8 cellular contexts compared by ENCODE assay signal in the genomic region with DNA sequence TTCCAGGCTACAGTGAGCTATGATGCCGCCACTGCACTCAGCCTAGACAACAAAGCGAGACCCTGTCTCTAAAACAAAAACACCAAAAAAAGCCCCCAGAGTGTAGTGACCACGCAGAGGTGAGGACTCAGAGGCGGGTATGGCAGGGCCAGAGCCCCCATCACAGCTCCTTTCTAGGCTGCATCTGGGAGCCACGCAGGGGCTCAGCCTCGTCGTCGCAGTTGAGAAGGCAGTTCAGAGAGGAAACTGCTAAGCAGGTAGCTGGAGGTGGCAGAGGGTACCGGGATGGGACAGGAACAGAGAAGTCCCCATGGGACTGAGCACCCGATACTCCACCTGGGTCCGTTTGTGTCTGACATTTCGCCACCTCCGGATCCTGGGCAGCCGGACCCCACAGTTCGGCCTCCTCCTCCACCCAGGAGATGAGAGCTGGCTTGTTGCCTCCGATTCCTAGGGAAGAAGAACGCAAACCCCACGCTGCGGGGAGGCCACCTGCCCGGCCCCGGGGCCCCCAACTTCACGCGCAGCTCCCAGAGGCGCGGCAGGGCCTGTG. TPM values are rescaled to one million over a fixed set of nuclear protein-coding genes. Genes with fewer than 3 reads are reported as not detected.
DNase-seq lines count a peak whose midpoint lies in the region; ATAC-seq and TF ChIP-seq lines count a peak whose summit lies in the region.

No MANE protein-coding gene starts in this region.

- peak overlapping the region; percentile 95 for H3K9ac ChIP-seq in mesenchymal stem cell (ENCODE audit: low read length)

- H3K9me3 ChIP-seq in mesenchymal stem cell (ENCODE audit: control insufficient read depth, low read length) (no peaks in the 10 kb centered on the region), vagina (no peaks in the 10 kb centered on the region)

- peak overlapping the region; percentile 85 for H4K91ac ChIP-seq in mesenchymal stem cell (ENCODE audit: low read length)

- H2BK15ac ChIP-seq in mesenchymal stem cell (ENCODE audit: low read depth, poor library complexity, severe bottlenecking): peak overlapping the region; percentile 90

- H3K4me2 ChIP-seq in mesenchymal stem cell (ENCODE audit: low read length, poor library complexity, severe bottlenecking): peak overlapping the region; percentile 79

- H4K8ac ChIP-seq in mesenchymal stem cell (ENCODE audit: low read length): peak overlapping the region; percentile 90

- H3K27me3 ChIP-seq in mesenchymal stem cell (ENCODE audit: control insufficient read depth in 1 of 2, insufficient read depth in 1 of 2, low read length in 2 of 2): no peaks in the 10 kb centered on the region
- H3K27me3 ChIP-seq in vagina: no peaks in the 10 kb centered on the region

- H3K36me3 ChIP-seq in mesenchymal stem cell (ENCODE audit: control insufficient read depth in 1 of 2, insufficient read depth in 2 of 2, low read depth in 1 of 2, low read length in 2 of 2) (peaks cover 27 to 30% of the 10 kb centered on the region in 2 experiments), vagina (peaks cover 0 to 16% of the 10 kb centered on the region in 2 donors)

- 9% methylated on average over 23 of the region's 25 CpGs for WGBS in mesenchymal stem cell

- H2BK12ac ChIP-seq in mesenchymal stem cell (ENCODE audit: low read length in 2 of 2): no peak overlapping the region

- TF ChIP-seq CTCF in AG10803 (conservative IDR thresholded peaks at IDR 0.05; ENCODE audit: low read length): no peak
- no peak for TF ChIP-seq CTCF in NB4 (IDR thresholded peaks at IDR 0.05; ENCODE audit: low read depth, low read length)
- TF ChIP-seq CTCF in vagina (IDR thresholded peaks at IDR 0.05): no peak

- intact Hi-C loops in vagina (cut with DNase I): no loop called here

- H3K18ac ChIP-seq in mesenchymal stem cell (ENCODE audit: low read depth in 1 of 2, low read length in 2 of 2): peak overlapping the region; percentile 93 to 97

- peak overlapping the region; percentile 72 to 96 for H3K4ac ChIP-seq in mesenchymal stem cell (ENCODE audit: low read depth in 1 of 2, low read length in 2 of 2)

- H3K27ac ChIP-seq in caudate nucleus (ENCODE audit: low read depth, low read length) (peak overlapping the region; percentile 78), mesenchymal stem cell (ENCODE audit: low read length, poor library complexity, severe bottlenecking) (no peak overlapping the region), vagina (peak overlapping the region; percentile 77)

- peak overlapping the region; percentile 15 for H2AK5ac ChIP-seq in mesenchymal stem cell (ENCODE audit: low read length, severe bottlenecking)

- peak overlapping the region in 1 of 2 experiments; percentile 84 for H3K23ac ChIP-seq in mesenchymal stem cell (ENCODE audit: low read length in 2 of 2)

- peak overlapping the region; percentile 88 for H2AFZ ChIP-seq in mesenchymal stem cell (ENCODE audit: low read depth, low read length)

- no peak overlapping the region for H2BK5ac ChIP-seq in mesenchymal stem cell (ENCODE audit: low read depth, low read length, poor library complexity, severe bottlenecking)

- H3K4me3 ChIP-seq in AG10803 (ENCODE audit: low read length) (peak overlapping the region; percentile 76), NB4 (ENCODE audit: low read depth, low read length) (peak overlapping the region; percentile 76), mesenchymal stem cell (ENCODE audit: insufficient read depth in 1 of 2, low read depth in 1 of 2, low read length in 2 of 2) (peak overlapping the region; percentile 85 to 90), vagina (peak overlapping the region; percentile 78 to 95)

- peak; percentile 14 for ATAC-seq in GM19452 (IDR thresholded peaks at IDR 0.05; ENCODE audit: unreplicated experiment)

- H3K14ac ChIP-seq in mesenchymal stem cell (ENCODE audit: low read length in 2 of 2): peak overlapping the region in 1 of 2 experiments; percentile 94

- no peak for DNase-seq in AG10803 (ENCODE audit: low read depth)
- no peak for DNase-seq in NB4 (ENCODE audit: low read depth)
- peak in 4 of 61 donors; percentile 40 to 54 (median 50) for DNase-seq in caudate nucleus (lab: John Stamatoyannopoulos, UW)
- peak; percentile 45 for DNase-seq in mesenchymal stem cell
- DNase-seq in vagina (ENCODE audit: extremely low spot score in 2 of 2): no peak
- DNase-seq in NOMO-1 treated with dmso at 0.1 percent for 144 hours (lab: John Stamatoyannopoulos, UW; ENCODE audit: unreplicated experiment): no peak
- DNase-seq in HCEC 1CT: no peak

- peaks cover 23% of the 10 kb centered on the region for H3K79me1 ChIP-seq in mesenchymal stem cell (replicated peaks; ENCODE audit: low read length, poor library complexity, severe bottlenecking)

- peaks cover 9% of the 10 kb centered on the region for H3K4me1 ChIP-seq in mesenchymal stem cell (ENCODE audit: control insufficient read depth, insufficient read depth, low read depth, low read length)
- H3K4me1 ChIP-seq in vagina: peaks cover 31% of the 10 kb centered on the region

- H2BK120ac ChIP-seq in mesenchymal stem cell (ENCODE audit: low read depth, low read length): no peak overlapping the region

- TF ChIP-seq POLR2A in NB4 (IDR thresholded peaks at IDR 0.05; ENCODE audit: extremely low read depth, insufficient read length) (no peak), vagina (IDR thresholded peaks at IDR 0.05) (no peak)

RNA-seq across cellular contexts. Expression of gene ZNF764, which starts 0.7 kb away (rescaled TPM):
- 6.1 TPM for polyA plus RNA-seq in mesenchymal stem cell (2013, experiment 1 of 2)
- polyA plus RNA-seq in mesenchymal stem cell (2013, experiment 2 of 2): 5.7 TPM
- total RNA-seq in vagina: 18.4 TPM

RNA-seq across cellular contexts. Expression of gene ZNF688, which starts 14.0 kb away (rescaled TPM):
- polyA plus RNA-seq in mesenchymal stem cell (2013, experiment 1 of 2): 6.7 TPM
- 7.8 TPM for polyA plus RNA-seq in mesenchymal stem cell (2013, experiment 2 of 2)
- total RNA-seq in vagina: 20.1 TPM

RNA-seq across cellular contexts. Expression of gene ZNF747, which starts 22.8 kb away (rescaled TPM):
- 2.6 TPM for polyA plus RNA-seq in mesenchymal stem cell (2013, experiment 1 of 2)
- 3.0 TPM for polyA plus RNA-seq in mesenchymal stem cell (2013, experiment 2 of 2)
- total RNA-seq in vagina: 10.6 TPM

RNA-seq across cellular contexts. Expression of gene ZNF785, which starts 28.0 kb away (rescaled TPM):
- 3.1 TPM for polyA plus RNA-seq in mesenchymal stem cell (2013, experiment 1 of 2)
- 3.3 TPM for polyA plus RNA-seq in mesenchymal stem cell (2013, experiment 2 of 2)
- 21.6 TPM for total RNA-seq in vagina

RNA-seq across cellular contexts. Expression of gene ZNF768, which starts 31.1 kb away (rescaled TPM):
- polyA plus RNA-seq in mesenchymal stem cell (2013, experiment 1 of 2): 21.3 TPM
- 20.6 TPM for polyA plus RNA-seq in mesenchymal stem cell (2013, experiment 2 of 2)
- 30.7 TPM for total RNA-seq in vagina
